ENCODE assay signal across 1 cellular context in the genomic region with DNA sequence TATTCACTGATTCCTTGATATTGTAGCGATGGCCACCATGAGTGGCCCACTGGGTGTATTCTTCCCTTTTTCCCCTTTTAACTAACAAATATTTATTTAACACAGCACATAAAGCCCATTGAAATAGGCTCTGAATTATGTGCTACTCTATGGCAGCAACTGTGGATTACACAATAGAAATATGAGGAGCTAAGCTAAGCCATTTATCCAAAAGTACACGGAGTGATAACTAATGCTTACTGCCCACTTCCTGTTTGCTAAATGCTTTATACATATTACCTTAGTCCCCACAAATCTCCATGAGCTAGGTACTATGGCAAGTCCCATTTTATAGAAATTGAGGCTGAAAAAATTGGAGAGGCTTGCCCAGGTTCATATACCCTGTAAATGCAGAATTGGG.
A peak's percentile ranks its signal among the peaks of the same experiment; 100 is the strongest.
TF ChIP-seq lines count a peak whose summit lies in the region.

No MANE protein-coding gene starts in this region.

TF ChIP-seq in GM12878, 131 proteins besides CTCF, POLR2A, EP300 and RAD21 (continued from another document):
- no peak for TF ChIP-seq ZBTB33 (IDR thresholded peaks at IDR 0.05)
- TF ChIP-seq CREB1 (IDR thresholded peaks at IDR 0.05; ENCODE audit: low read depth), result peak; percentile 10; the same call in 1 of the 2 replicates
- peak; percentile 18; the same call in 1 of the 2 replicates for TF ChIP-seq SPI1 (IDR thresholded peaks at IDR 0.05; ENCODE audit: borderline replicate concordance, insufficient read depth, low read depth, low read length)
